ENCODE assay signal across 9 cellular contexts in the genomic region with DNA sequence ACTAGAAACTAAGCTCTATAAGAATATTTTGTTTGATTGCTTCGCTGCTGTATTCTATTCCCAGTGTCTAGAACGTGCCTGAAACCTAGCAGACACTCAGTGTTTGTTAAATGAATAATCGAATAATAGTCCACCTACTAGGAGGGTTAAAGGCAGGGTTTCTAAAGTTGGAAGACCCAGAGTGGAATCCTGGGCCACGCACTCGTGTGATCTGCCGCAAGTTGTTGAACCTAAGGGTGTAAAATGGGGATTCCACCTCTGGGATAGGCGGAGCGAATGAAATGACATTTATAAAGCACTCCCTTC. TPM values are rescaled to one million over a fixed set of nuclear protein-coding genes. Genes with fewer than 3 reads are reported as not detected.
A peak's percentile ranks its signal among the peaks of the same experiment; 100 is the strongest.
DNase-seq lines count a peak whose midpoint lies in the region; ATAC-seq and TF ChIP-seq lines count a peak whose summit lies in the region.
"Had no signal": no experiment of that assay in that cellular context is flagged by ENCODE, and none has a peak within 500 bp of the region (broad histone marks: within the 10 kb centered on the region; RNA-seq: fewer than 3 reads in every experiment).

No MANE protein-coding gene starts in this region.

- no peak for TF ChIP-seq EP300 in SK-N-SH (IDR thresholded peaks at IDR 0.05; ENCODE audit: borderline replicate concordance in 1 of 2, low read depth in 1 of 2, low read length in 1 of 2)

- peak overlapping the region; percentile 42 to 59 for H3K4me3 ChIP-seq in SK-N-SH (ENCODE audit: low read depth in 2 of 2, low read length in 1 of 2)
- H3K4me3 ChIP-seq in WERI-Rb-1 (ENCODE audit: low read depth, low read length) = peak overlapping the region; percentile 57

- H3K9me3 ChIP-seq in SK-N-SH (no peaks in the 10 kb centered on the region), WERI-Rb-1 (ENCODE audit: severe bottlenecking) (no peaks in the 10 kb centered on the region)
- H3K9me3 ChIP-seq: ovary had no signal

- TF ChIP-seq RAD21 in SK-N-SH (IDR thresholded peaks at IDR 0.05; ENCODE audit: low read length) = no peak

- TF ChIP-seq CTCF in SK-N-SH (IDR thresholded peaks at IDR 0.05) = no peak
- no peak for TF ChIP-seq CTCF in WERI-Rb-1 (IDR thresholded peaks at IDR 0.05; ENCODE audit: low read depth, low read length)
- TF ChIP-seq CTCF in glutamatergic neuron (IDR thresholded peaks at IDR 0.05; ENCODE audit: partially characterized antibody, unreplicated experiment) = no peak

- H3K4me1 Mint-ChIP-seq in glutamatergic neuron (ENCODE audit: low read depth, unreplicated experiment) = no peaks in the 10 kb centered on the region
- peaks cover 28 to 49% of the 10 kb centered on the region in 2 donors for H3K4me1 Mint-ChIP-seq in stimulated activated naive B cell treated with anti-CD40 and anti-IgM and Interleukin-4, amounts not matched to agents 10 μg/mL and 1 μg/mL and 100 μg/mL, for 72 hours

- H3K27me3 ChIP-seq in SK-N-SH (ENCODE audit: insufficient read depth) (no peaks in the 10 kb centered on the region), WERI-Rb-1 (ENCODE audit: insufficient read depth, low read depth, severe bottlenecking) (no peaks in the 10 kb centered on the region)
- H3K27me3 ChIP-seq: ovary had no signal

- H2AFZ ChIP-seq in SK-N-SH (ENCODE audit: low read depth) = peak overlapping the region; percentile 83

- peaks cover 2% of the 10 kb centered on the region for H3K9me3 Mint-ChIP-seq in glutamatergic neuron (ENCODE audit: unreplicated experiment)
- no peaks in the 10 kb centered on the region for H3K9me3 Mint-ChIP-seq in stimulated activated naive B cell treated with anti-CD40 and anti-IgM and Interleukin-4, amounts not matched to agents 10 μg/mL and 1 μg/mL and 100 μg/mL, for 72 hours

- no peak overlapping the region for H3K27ac Mint-ChIP-seq in glutamatergic neuron (ENCODE audit: unreplicated experiment)
- H3K27ac Mint-ChIP-seq in stimulated activated naive B cell treated with anti-CD40 and anti-IgM and Interleukin-4, amounts not matched to agents 10 μg/mL and 1 μg/mL and 100 μg/mL, for 72 hours = peak overlapping the region; percentile 96

- H3K9ac ChIP-seq in SK-N-SH = peak overlapping the region; percentile 17; the same call in 1 of the 2 replicates

- no peak; the same call in 2 of the 3 replicates for ATAC-seq in SK-N-SH treated with all-trans-retinoic acid at 6 μM for 48 hours
- ATAC-seq in stimulated activated naive B cell treated with anti-CD40 and anti-IgM and Interleukin-4, amounts not matched to agents 10 μg/mL and 1 μg/mL and 100 μg/mL, for 72 hours (replicated peaks) = no peak

- H3K27me3 Mint-ChIP-seq in glutamatergic neuron (ENCODE audit: unreplicated experiment) = peaks cover 4% of the 10 kb centered on the region
- no peaks in the 10 kb centered on the region for H3K27me3 Mint-ChIP-seq in stimulated activated naive B cell treated with anti-CD40 and anti-IgM and Interleukin-4, amounts not matched to agents 10 μg/mL and 1 μg/mL and 100 μg/mL, for 72 hours

- 6% methylated on average over 8 of the region's 8 CpGs for WGBS in SK-N-SH (ENCODE audit: low lambda C conversion rate)

- H3K9me2 ChIP-seq in SK-N-SH = no peaks in the 10 kb centered on the region

- H3K27ac ChIP-seq in SK-N-SH (ENCODE audit: low read depth in 2 of 2, low read length in 1 of 2) (peak overlapping the region in 1 of 2 experiments; percentile 63; a peak in 1 of 4 replicates), WERI-Rb-1 (peak overlapping the region; percentile 32)

- DNase-seq in SK-N-SH = no peak
- DNase-seq in WERI-Rb-1 = no peak
- DNase-seq in glutamatergic neuron = no peak
- DNase-seq in stimulated activated naive B cell treated with anti-CD40 and anti-IgM and Interleukin-4, amounts not matched to agents 10 μg/mL and 1 μg/mL and 100 μg/mL, for 72 hours = no peak
- DNase-seq in DMS 273 treated with DMSO at 0.1 percent for 48 hours (lab: John Stamatoyannopoulos, UW) = no peak
- no peak for DNase-seq in kidney tubule cell (ENCODE audit: low spot score)
- no peak for DNase-seq in activated CD4-positive, CD25-positive, alpha-beta regulatory T cell treated with anti-CD3 and anti-CD28 coated beads, Interleukin-2, amount 50 U/mL, for 72 hours

- POLR2A ChIA-PET in SK-N-SH (lab: Yijun Ruan, JAX) = interaction anchor here (0.8 kb wide), 1 partner anchor 48 kb away, joined by 3 read pairs; a partner anchor contains a TSS

- H3K4me2 ChIP-seq in SK-N-SH = peak overlapping the region; percentile 85

- H3K36me3 Mint-ChIP-seq in glutamatergic neuron (ENCODE audit: unreplicated experiment) = no peaks in the 10 kb centered on the region
- peaks cover 10 to 11% of the 10 kb centered on the region in 2 donors for H3K36me3 Mint-ChIP-seq in stimulated activated naive B cell treated with anti-CD40 and anti-IgM and Interleukin-4, amounts not matched to agents 10 μg/mL and 1 μg/mL and 100 μg/mL, for 72 hours

- H3F3A ChIP-seq in SK-N-SH (replicated peaks; ENCODE audit: insufficient read depth) = peaks cover 2% of the 10 kb centered on the region

- CTCF ChIA-PET in SK-N-SH (lab: Yijun Ruan, JAX) = interaction anchor here (1.0 to 19.1 kb wide), 5 partner anchors 23 to 70 kb away, joined by 3 to 353 read pairs (median 11); a partner anchor contains a TSS

- H3K36me3 ChIP-seq in SK-N-SH (replicated peaks in 1 of 2; ENCODE audit: control insufficient read depth in 1 of 2, insufficient read depth in 2 of 2, low read length in 1 of 2) = no peaks in the 10 kb centered on the region
- H3K36me3 ChIP-seq in WERI-Rb-1 = no peaks in the 10 kb centered on the region
- H3K36me3 ChIP-seq: ovary had no signal

- H3K4me3 Mint-ChIP-seq in glutamatergic neuron (ENCODE audit: unreplicated experiment) = peak overlapping the region; percentile 85
- peak overlapping the region; percentile 96 to 99 for H3K4me3 Mint-ChIP-seq in stimulated activated naive B cell treated with anti-CD40 and anti-IgM and Interleukin-4, amounts not matched to agents 10 μg/mL and 1 μg/mL and 100 μg/mL, for 72 hours

- peaks cover 0 to 11% of the 10 kb centered on the region in 2 experiments; a peak in 2 of 4 replicates for H3K4me1 ChIP-seq in SK-N-SH (ENCODE audit: control insufficient read depth in 1 of 2, insufficient read depth in 2 of 2, low read depth in 1 of 2, low read length in 1 of 2)

- peaks cover 9% of the 10 kb centered on the region; the same call in 1 of the 2 replicates for H3K79me2 ChIP-seq in SK-N-SH (ENCODE audit: insufficient read depth)

- no peaks in the 10 kb centered on the region for H4K20me1 ChIP-seq in SK-N-SH (ENCODE audit: insufficient read depth)

TF ChIP-seq in SK-N-SH, 30 proteins besides CTCF, POLR2A, EP300 and RAD21 (continues in another document):
- TF ChIP-seq, protein P1, sequence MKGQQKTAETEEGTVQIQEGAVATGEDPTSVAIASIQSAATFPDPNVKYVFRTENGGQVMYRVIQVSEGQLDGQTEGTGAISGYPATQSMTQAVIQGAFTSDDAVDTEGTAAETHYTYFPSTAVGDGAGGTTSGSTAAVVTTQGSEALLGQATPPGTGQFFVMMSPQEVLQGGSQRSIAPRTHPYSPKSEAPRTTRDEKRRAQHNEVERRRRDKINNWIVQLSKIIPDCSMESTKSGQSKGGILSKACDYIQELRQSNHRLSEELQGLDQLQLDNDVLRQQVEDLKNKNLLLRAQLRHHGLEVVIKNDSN (IDR thresholded peaks at IDR 0.05; ENCODE audit: borderline replicate concordance, low read depth) = no peak

TF ChIP-seq in SK-N-SH treated with all-trans-retinoic acid at 6 μM for 48 hours, 23 proteins besides CTCF, POLR2A, EP300 and RAD21 (continues in another document):
- TF ChIP-seq, protein P2, sequence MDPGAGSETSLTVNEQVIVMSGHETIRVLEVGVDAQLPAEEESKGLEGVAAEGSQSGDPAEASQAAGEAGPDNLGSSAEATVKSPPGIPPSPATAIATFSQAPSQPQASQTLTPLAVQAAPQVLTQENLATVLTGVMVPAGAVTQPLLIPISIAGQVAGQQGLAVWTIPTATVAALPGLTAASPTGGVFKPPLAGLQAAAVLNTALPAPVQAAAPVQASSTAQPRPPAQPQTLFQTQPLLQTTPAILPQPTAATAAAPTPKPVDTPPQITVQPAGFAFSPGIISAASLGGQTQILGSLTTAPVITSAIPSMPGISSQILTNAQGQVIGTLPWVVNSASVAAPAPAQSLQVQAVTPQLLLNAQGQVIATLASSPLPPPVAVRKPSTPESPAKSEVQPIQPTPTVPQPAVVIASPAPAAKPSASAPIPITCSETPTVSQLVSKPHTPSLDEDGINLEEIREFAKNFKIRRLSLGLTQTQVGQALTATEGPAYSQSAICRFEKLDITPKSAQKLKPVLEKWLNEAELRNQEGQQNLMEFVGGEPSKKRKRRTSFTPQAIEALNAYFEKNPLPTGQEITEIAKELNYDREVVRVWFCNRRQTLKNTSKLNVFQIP (CRISPR knock-in tag; IDR thresholded peaks at IDR 0.05; ENCODE audit: borderline replicate concordance, low read depth) = no peak
- TF ChIP-seq CSDC2 (CRISPR knock-in tag; IDR thresholded peaks at IDR 0.05) (no peak), BACH2 (CRISPR knock-in tag; IDR thresholded peaks at IDR 0.05; ENCODE audit: borderline replicate concordance) (no peak), ZNF8 (CRISPR knock-in tag; IDR thresholded peaks at IDR 0.05) (no peak)

RNA-seq across cellular contexts. Expression of a gene that starts 0.7 kb away (rescaled TPM):
- polyA plus RNA-seq in SK-N-SH (2012; rRNA removed) = 16.1 and 23.1 TPM in 2 replicates
- polyA plus RNA-seq in SK-N-SH (2012; cell fraction: cytosol; rRNA removed) = 9.1 and 10.0 TPM in 2 replicates
- 29.2 and 35.1 TPM in 2 replicates for polyA plus RNA-seq in SK-N-SH (2012; cell fraction: nucleus; rRNA removed)
- total RNA-seq in glutamatergic neuron (ENCODE audit: unreplicated experiment) = 5.7 TPM

RNA-seq across cellular contexts. Expression of a gene that starts 35.4 kb away (rescaled TPM):
- polyA plus RNA-seq in SK-N-SH (2012; rRNA removed) = 1.0 and 1.2 TPM in 2 replicates
- 0.18 TPM in 1 of 2 replicates, not detected in the other for polyA plus RNA-seq in SK-N-SH (2012; cell fraction: cytosol; rRNA removed)
- polyA plus RNA-seq in SK-N-SH (2012; cell fraction: nucleus; rRNA removed) = 8.7 and 22.8 TPM in 2 replicates
- 8.0 TPM for total RNA-seq in glutamatergic neuron (ENCODE audit: unreplicated experiment)

RNA-seq across cellular contexts. Expression of a gene that starts 47.6 kb away (rescaled TPM):
- polyA plus RNA-seq in SK-N-SH (2012; rRNA removed) = 24.2 and 29.8 TPM in 2 replicates
- 6.4 and 8.9 TPM in 2 replicates for polyA plus RNA-seq in SK-N-SH (2012; cell fraction: cytosol; rRNA removed)
- polyA plus RNA-seq in SK-N-SH (2012; cell fraction: nucleus; rRNA removed) = 189 and 213 TPM in 2 replicates
- 166 TPM for total RNA-seq in glutamatergic neuron (ENCODE audit: unreplicated experiment)

RNA-seq across cellular contexts. Expression of a gene that starts 47.8 kb away (rescaled TPM):
- 0.71 and 0.94 TPM in 2 replicates for polyA plus RNA-seq in SK-N-SH (2012; rRNA removed)
- polyA plus RNA-seq in SK-N-SH (2012; cell fraction: cytosol; rRNA removed) = 0.52 and 0.54 TPM in 2 replicates
- 3.3 and 3.7 TPM in 2 replicates for polyA plus RNA-seq in SK-N-SH (2012; cell fraction: nucleus; rRNA removed)
- total RNA-seq in glutamatergic neuron (ENCODE audit: unreplicated experiment) = 0.49 TPM

RNA-seq across cellular contexts. Expression of a gene that starts 54.6 kb away (rescaled TPM):
- 3.9 and 6.0 TPM in 2 replicates for polyA plus RNA-seq in SK-N-SH (2012; rRNA removed)
- polyA plus RNA-seq in SK-N-SH (2012; cell fraction: cytosol; rRNA removed) = 3.0 and 4.2 TPM in 2 replicates
- polyA plus RNA-seq in SK-N-SH (2012; cell fraction: nucleus; rRNA removed) = 7.3 and 13.1 TPM in 2 replicates
- total RNA-seq in glutamatergic neuron (ENCODE audit: unreplicated experiment) = 36.6 TPM
